Comparison of ENCODE assay signal across 8 cellular contexts in genomic region chr21:31098576-31099005, GRCh38.
DNase-seq lines count a peak whose midpoint lies in the region; FAIRE-seq and TF ChIP-seq lines count a peak whose summit lies in the region.

No MANE protein-coding gene starts in this region.

- H3K4me3 ChIP-seq in MG63 (no peak overlapping the region), SJSA1 (no peak overlapping the region), prostate gland (no peak overlapping the region), uterus (no peak overlapping the region)

- DNase-seq in AML-193 (lab: John Stamatoyannopoulos, UW): peak; percentile 45 to 50
- no peak for DNase-seq in GM19239 (ENCODE audit: insufficient read length, low spot score)
- DNase-seq in MG63: peak; percentile 46
- peak; percentile 47 to 64 for DNase-seq in SJSA1 (ENCODE audit: low read depth in 1 of 2, low spot score in 2 of 2)
- DNase-seq in activated effector memory CD4-positive, alpha-beta T cell treated with anti-CD3 and anti-CD28 coated beads, Interleukin-2, amount 50 U/mL, for 16 hours: peak; percentile 90
- DNase-seq in glomerular visceral epithelial cell (ENCODE audit: extremely low spot score): peak; percentile 12
- peak; percentile 24 for DNase-seq in prostate gland (ENCODE audit: low spot score)
- DNase-seq in uterus: peak; percentile 24 to 38

- TF ChIP-seq CTCF in prostate gland (IDR thresholded peaks at IDR 0.05): peak; percentile 37 to 76 (median 67)
- peak; percentile 57 to 71 (median 64) for TF ChIP-seq CTCF in uterus (IDR thresholded peaks at IDR 0.05)

- H3K36me3 ChIP-seq in MG63: no peaks in the 10 kb centered on the region
- no peaks in the 10 kb centered on the region for H3K36me3 ChIP-seq in SJSA1
- H3K36me3 ChIP-seq in prostate gland: no peaks in the 10 kb centered on the region
- no peaks in the 10 kb centered on the region for H3K36me3 ChIP-seq in uterus

- 8% methylated on average over 23 of the region's 23 CpGs for WGBS in prostate gland

- H3K9me3 ChIP-seq in MG63: no peaks in the 10 kb centered on the region
- no peaks in the 10 kb centered on the region for H3K9me3 ChIP-seq in SJSA1 (replicated peaks)
- no peaks in the 10 kb centered on the region for H3K9me3 ChIP-seq in prostate gland
- no peaks in the 10 kb centered on the region for H3K9me3 ChIP-seq in uterus

- peak; percentile 68 for FAIRE-seq in GM19239 (lab: Jason Lieb, UNC)

- intact Hi-C loops in prostate gland (cut with DNase I) (loop anchor here (10.0 kb wide), 1 partner anchor 506 kb away; no protein-coding TSS in a partner anchor), uterus (cut with DNase I; ENCODE audit: low total_unique reads) (no loop called here)

- H3K27me3 ChIP-seq in MG63 (peaks cover 8% of the 10 kb centered on the region; the same call in 1 of the 2 replicates), SJSA1 (replicated peaks) (peaks cover 4% of the 10 kb centered on the region; the same call in 1 of the 2 replicates), prostate gland (replicated peaks; ENCODE audit: insufficient read depth) (no peaks in the 10 kb centered on the region), uterus (no peaks in the 10 kb centered on the region)

- H3K27ac ChIP-seq in SJSA1 (no peak overlapping the region), prostate gland (no peak overlapping the region), uterus (no peak overlapping the region)

- TF ChIP-seq POLR2A in prostate gland (IDR thresholded peaks at IDR 0.05) (no peak), uterus (IDR thresholded peaks at IDR 0.05) (no peak)

- H3K4me1 ChIP-seq in SJSA1 (replicated peaks) (no peaks in the 10 kb centered on the region), prostate gland (replicated peaks) (no peaks in the 10 kb centered on the region), uterus (no peaks in the 10 kb centered on the region)
